9 cellular contexts compared by ENCODE assay signal in genomic region chr5:142587354-142587965, GRCh38.
DNase-seq lines count a peak whose midpoint lies in the region; ATAC-seq, FAIRE-seq and TF ChIP-seq lines count a peak whose summit lies in the region.
"Had no signal": no experiment of that assay in that cellular context is flagged by ENCODE, and none has a peak within 500 bp of the region (broad histone marks: within the 10 kb centered on the region; RNA-seq: fewer than 3 reads in every experiment).

No MANE protein-coding gene starts in this region.

- WGBS in mesenchymal stem cell, result 68% methylated on average over 6 of the region's 6 CpGs

- H3K9ac ChIP-seq in MM.1S (ENCODE audit: low read length) (no peak overlapping the region), mesenchymal stem cell (ENCODE audit: low read length) (no peak overlapping the region)

- H3K79me1 ChIP-seq in mesenchymal stem cell (replicated peaks; ENCODE audit: low read length, poor library complexity, severe bottlenecking), result no peaks in the 10 kb centered on the region

- no peak overlapping the region for H2AFZ ChIP-seq in MM.1S (ENCODE audit: low read length)
- H2AFZ ChIP-seq in mesenchymal stem cell (ENCODE audit: low read depth, low read length), result no peak overlapping the region

- peaks cover 11% of the 10 kb centered on the region for H3K27me3 Mint-ChIP-seq in activated naive CD8-positive, alpha-beta T cell treated with anti-CD3 and anti-CD28 coated beads, Interleukin-2, amount 50 U/mL, for 24 hours
- H3K27me3 Mint-ChIP-seq in activated naive CD8-positive, alpha-beta T cell treated with anti-CD3 and anti-CD28 coated beads for 36 hours, result peaks cover 20% of the 10 kb centered on the region

- H3K23ac ChIP-seq in mesenchymal stem cell (ENCODE audit: low read length in 2 of 2), result no peak overlapping the region

- H2BK5ac ChIP-seq in mesenchymal stem cell (ENCODE audit: low read depth, low read length, poor library complexity, severe bottlenecking), result no peak overlapping the region

- H3K14ac ChIP-seq in mesenchymal stem cell (ENCODE audit: low read length in 2 of 2), result no peak overlapping the region

- no peaks in the 10 kb centered on the region for H3K9me3 Mint-ChIP-seq in activated naive CD8-positive, alpha-beta T cell treated with anti-CD3 and anti-CD28 coated beads, Interleukin-2, amount 50 U/mL, for 24 hours
- H3K9me3 Mint-ChIP-seq in activated naive CD8-positive, alpha-beta T cell treated with anti-CD3 and anti-CD28 coated beads for 36 hours, result no peaks in the 10 kb centered on the region
- H3K9me3 Mint-ChIP-seq: central memory CD8-positive, alpha-beta T cell had no signal

- in situ Hi-C loops in astrocyte of the cerebellum (cut with HindIII; ENCODE audit: low sequenced_read_pairs), result no loop called here

- no peak overlapping the region for H2BK12ac ChIP-seq in mesenchymal stem cell (ENCODE audit: low read length in 2 of 2)

- no peak overlapping the region for H3K27ac Mint-ChIP-seq in activated naive CD8-positive, alpha-beta T cell treated with anti-CD3 and anti-CD28 coated beads, Interleukin-2, amount 50 U/mL, for 24 hours
- no peak overlapping the region for H3K27ac Mint-ChIP-seq in activated naive CD8-positive, alpha-beta T cell treated with anti-CD3 and anti-CD28 coated beads for 36 hours

- no peaks in the 10 kb centered on the region for H3K79me2 ChIP-seq in MM.1S (ENCODE audit: low read length)

- no peak for TF ChIP-seq POLR2A in GM12891 (IDR thresholded peaks at IDR 0.05; ENCODE audit: low read depth, low read length)

- no peaks in the 10 kb centered on the region for H3K27me3 ChIP-seq in MM.1S (replicated peaks; ENCODE audit: insufficient read depth, low read length)
- H3K27me3 ChIP-seq in mesenchymal stem cell (ENCODE audit: control insufficient read depth in 1 of 2, insufficient read depth in 1 of 2, low read length in 2 of 2), result no peaks in the 10 kb centered on the region

- H4K20me1 ChIP-seq in MM.1S (ENCODE audit: insufficient read depth, low read length), result no peaks in the 10 kb centered on the region

- H3K4me2 ChIP-seq in MM.1S (ENCODE audit: low read depth, low read length) (no peak overlapping the region), mesenchymal stem cell (ENCODE audit: low read length, poor library complexity, severe bottlenecking) (no peak overlapping the region)

- no peak for ATAC-seq in activated naive CD8-positive, alpha-beta T cell treated with anti-CD3 and anti-CD28 coated beads, Interleukin-2, amount 50 U/mL, for 24 hours
- ATAC-seq in GM18858 (IDR thresholded peaks at IDR 0.05; ENCODE audit: unreplicated experiment), result no peak

- no peaks in the 10 kb centered on the region for H3K36me3 Mint-ChIP-seq in activated naive CD8-positive, alpha-beta T cell treated with anti-CD3 and anti-CD28 coated beads, Interleukin-2, amount 50 U/mL, for 24 hours (ENCODE audit: low read depth)
- H3K36me3 Mint-ChIP-seq in activated naive CD8-positive, alpha-beta T cell treated with anti-CD3 and anti-CD28 coated beads for 36 hours, result no peaks in the 10 kb centered on the region

- H3K36me3 ChIP-seq in MM.1S (replicated peaks; ENCODE audit: insufficient read depth, low read length) (no peaks in the 10 kb centered on the region), mesenchymal stem cell (ENCODE audit: control insufficient read depth in 1 of 2, insufficient read depth in 2 of 2, low read depth in 1 of 2, low read length in 2 of 2) (peaks cover 0 to 5% of the 10 kb centered on the region in 2 experiments)

- H4K8ac ChIP-seq in mesenchymal stem cell (ENCODE audit: low read length), result no peak overlapping the region

- H3K4me1 Mint-ChIP-seq in activated naive CD8-positive, alpha-beta T cell treated with anti-CD3 and anti-CD28 coated beads, Interleukin-2, amount 50 U/mL, for 24 hours, result peaks cover 6% of the 10 kb centered on the region
- peaks cover 7% of the 10 kb centered on the region for H3K4me1 Mint-ChIP-seq in activated naive CD8-positive, alpha-beta T cell treated with anti-CD3 and anti-CD28 coated beads for 36 hours

- TF ChIP-seq CTCF in MM.1S (IDR thresholded peaks at IDR 0.05; ENCODE audit: low read length) (peak; percentile 52), astrocyte of the cerebellum (IDR thresholded peaks at IDR 0.05; ENCODE audit: low read depth, low read length, missing control alignments) (peak; percentile 63)

- H2AK5ac ChIP-seq in mesenchymal stem cell (ENCODE audit: low read length, severe bottlenecking), result no peak overlapping the region

- H2BK15ac ChIP-seq in mesenchymal stem cell (ENCODE audit: low read depth, poor library complexity, severe bottlenecking), result no peak overlapping the region

- no peaks in the 10 kb centered on the region for H3K9me2 ChIP-seq in MM.1S (replicated peaks; ENCODE audit: insufficient read depth, low read length)

- H3K27ac ChIP-seq in MM.1S (ENCODE audit: low read length), result no peak overlapping the region
- H3K27ac ChIP-seq in mesenchymal stem cell (ENCODE audit: low read length, poor library complexity, severe bottlenecking), result no peak overlapping the region

- no peak for FAIRE-seq in GM12891 (lab: Jason Lieb, UNC)

- DNase-seq in activated naive CD8-positive, alpha-beta T cell treated with anti-CD3 and anti-CD28 coated beads, Interleukin-2, amount 50 U/mL, for 24 hours, result peak; percentile 31
- no peak for DNase-seq in activated naive CD8-positive, alpha-beta T cell treated with anti-CD3 and anti-CD28 coated beads for 36 hours
- peak; percentile 42 for DNase-seq in MM.1S
- no peak for DNase-seq in astrocyte of the cerebellum (ENCODE audit: low read depth)
- DNase-seq in mesenchymal stem cell, result peak; percentile 53
- no peak for DNase-seq in NCI-H187 (lab: John Stamatoyannopoulos, UW)
- no peak for DNase-seq in GM12891 (ENCODE audit: insufficient read length, low spot score)

- no peak overlapping the region for H3K4ac ChIP-seq in mesenchymal stem cell (ENCODE audit: low read depth in 1 of 2, low read length in 2 of 2)

- no peak overlapping the region for H4K91ac ChIP-seq in mesenchymal stem cell (ENCODE audit: low read length)

- no peak overlapping the region for H3K4me3 ChIP-seq in MM.1S (ENCODE audit: low read length)
- H3K4me3 ChIP-seq in astrocyte of the cerebellum (ENCODE audit: low read depth, low read length), result no peak overlapping the region
- H3K4me3 ChIP-seq in mesenchymal stem cell (ENCODE audit: insufficient read depth in 1 of 2, low read depth in 1 of 2, low read length in 2 of 2), result no peak overlapping the region

- H3K4me3 Mint-ChIP-seq in activated naive CD8-positive, alpha-beta T cell treated with anti-CD3 and anti-CD28 coated beads, Interleukin-2, amount 50 U/mL, for 24 hours, result no peak overlapping the region
- no peak overlapping the region for H3K4me3 Mint-ChIP-seq in activated naive CD8-positive, alpha-beta T cell treated with anti-CD3 and anti-CD28 coated beads for 36 hours
- H3K4me3 Mint-ChIP-seq: central memory CD8-positive, alpha-beta T cell had no signal

- H3K18ac ChIP-seq in mesenchymal stem cell (ENCODE audit: low read depth in 1 of 2, low read length in 2 of 2), result no peak overlapping the region

- no peak overlapping the region for H2BK120ac ChIP-seq in mesenchymal stem cell (ENCODE audit: low read depth, low read length)

- H3K9me3 ChIP-seq in MM.1S (replicated peaks; ENCODE audit: insufficient read depth, low read length) (no peaks in the 10 kb centered on the region), mesenchymal stem cell (ENCODE audit: control insufficient read depth, low read length) (no peaks in the 10 kb centered on the region)

- no peaks in the 10 kb centered on the region for H3F3A ChIP-seq in MM.1S (ENCODE audit: insufficient read depth, low read length)

- H3K4me1 ChIP-seq in MM.1S (ENCODE audit: low read length), result no peaks in the 10 kb centered on the region
- H3K4me1 ChIP-seq in mesenchymal stem cell (ENCODE audit: control insufficient read depth, insufficient read depth, low read depth, low read length), result no peaks in the 10 kb centered on the region

TF ChIP-seq in GM12891, 5 proteins besides CTCF, POLR2A, EP300 and RAD21:
- no peak for TF ChIP-seq TAF1 (IDR thresholded peaks at IDR 0.05; ENCODE audit: low read depth, low read length)

Comparison
In these comparisons a context has a peak if more than half of its experiments do, and no peak if none do; other contexts are left out.
1. DNase-seq: peak in activated naive CD8-positive, alpha-beta T cell treated with anti-CD3 and anti-CD28 coated beads, Interleukin-2, amount 50 U/mL, for 24 hours (single experiment), MM.1S (single experiment) and mesenchymal stem cell (single experiment); none in activated naive CD8-positive, alpha-beta T cell treated with anti-CD3 and anti-CD28 coated beads for 36 hours (single experiment), astrocyte of the cerebellum (single experiment), NCI-H187 (0 of 2) and GM12891 (single experiment).